14 cellular contexts compared by ENCODE assay signal in the genomic region with DNA sequence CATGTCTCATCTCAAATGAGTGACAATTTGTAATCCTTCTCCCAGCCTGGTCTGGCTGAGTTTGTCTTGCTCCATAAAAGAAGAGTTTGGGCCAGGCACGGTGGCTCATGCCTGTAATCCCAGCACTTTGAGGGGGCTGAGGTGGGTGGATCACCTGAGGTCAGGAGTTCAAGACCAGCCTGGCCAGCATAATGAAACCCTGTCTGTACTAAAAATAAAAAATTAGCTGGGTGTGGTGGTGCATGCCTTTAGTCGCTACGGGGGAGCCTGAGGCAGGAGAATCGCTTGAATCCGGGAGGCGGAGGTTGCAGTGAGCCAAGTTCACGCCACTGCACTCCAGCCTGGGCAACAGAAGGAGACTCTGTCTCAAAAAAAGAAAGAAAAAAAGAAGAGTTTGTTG. TPM values are rescaled to one million over a fixed set of nuclear protein-coding genes. Genes with fewer than 3 reads are reported as not detected.
"Had no signal": no experiment of that assay in that cellular context is flagged by ENCODE, and none has a peak within 500 bp of the region (broad histone marks: within the 10 kb centered on the region; RNA-seq: fewer than 3 reads in every experiment).

No MANE protein-coding gene starts in this region.

RNA-seq across cellular contexts. Expression of a gene that starts 15.8 kb away (rescaled TPM):
- total RNA-seq: activated naive CD4-positive, alpha-beta T cell treated with anti-CD3 and anti-CD28 coated beads for 36 hours; activated naive CD4-positive, alpha-beta T cell treated with anti-CD3 and anti-CD28 coated beads, Interleukin-2, amount 50 U/mL, for 72 hours; activated naive CD8-positive, alpha-beta T cell treated with anti-CD3 and anti-CD28 coated beads for 36 hours; activated naive CD8-positive, alpha-beta T cell treated with anti-CD3 and anti-CD28 coated beads, Interleukin-2, amount 10 ng/mL, durations not matched to agents 7 days and 5 days; activated T-cell treated with anti-CD3 and anti-CD28 coated beads, Interleukin-2, amount 50 U/mL, for 4 hours; activated T-cell treated with anti-CD3 and anti-CD28 coated beads, Interleukin-2, amount 50 U/mL, for 72 hours; activated T-helper 1 cell treated with anti-CD3 and anti-CD28 coated beads, Interleukin-12 subunit alpha, Interleukin-12 subunit beta, Interleukin-2, Interleukin-4 antibody, amounts not matched to agents 30 ng/mL and 10 ng/mL and 1 ng/mL, durations not matched to agents 14 hours and 24 hours and 36 hours; activated T-helper 17 cell treated with anti-CD3 and anti-CD28 coated beads, Interleukin-2, amount 50 U/mL, for 72 hours; activated T-helper 2 cell treated with anti-CD3 and anti-CD28 coated beads, Interferon-gamma antibody, Interleukin-2, Interleukin-4, amounts not matched to agents 10 μg/mL and 5 μg/mL and 100 μg/mL, durations not matched to agents 14 hours and 24 hours and 36 hours; adrenal gland; aorta; ascending aorta; cardiac muscle cell; cardiac septum had no signal
- polyA plus RNA-seq: aorta, cardiac muscle cell had no signal
